21 cellular contexts compared by ENCODE assay signal in genomic region chr7:31935115-31935514, GRCh38.
DNase-seq lines count a peak whose midpoint lies in the region; ATAC-seq, FAIRE-seq and TF ChIP-seq lines count a peak whose summit lies in the region.
"Had no signal": no experiment of that assay in that cellular context is flagged by ENCODE, and none has a peak within 500 bp of the region (broad histone marks: within the 10 kb centered on the region; RNA-seq: fewer than 3 reads in every experiment).

No MANE protein-coding gene starts in this region.

- H3K27me3 ChIP-seq in ACC112 (ENCODE audit: insufficient read depth, low read length) (no peaks in the 10 kb centered on the region), keratinocyte (ENCODE audit: control insufficient read depth, extremely low read depth, insufficient read depth, low read length) (no peaks in the 10 kb centered on the region), HepG2 (ENCODE audit: control insufficient read depth in 1 of 2, insufficient read depth in 2 of 2, low read length in 2 of 2) (no peaks in the 10 kb centered on the region)

- no peak for TF ChIP-seq CTCF in HFFc6 (IDR thresholded peaks at IDR 0.05)
- TF ChIP-seq CTCF in keratinocyte (optimal IDR thresholded peaks at IDR 0.05 in 1 of 3, IDR thresholded peaks at IDR 0.05 in 1 of 3, conservative IDR thresholded peaks at IDR 0.05 in 1 of 3; ENCODE audit: extremely low read depth in 1 of 3, insufficient read depth in 2 of 3, low read length in 3 of 3), result no peak
- TF ChIP-seq CTCF in HepG2 (CRISPR knock-in tag; IDR thresholded peaks at IDR 0.05), result no peak

- TF ChIP-seq RAD21 in HepG2 (CRISPR knock-in tag; IDR thresholded peaks at IDR 0.05), result no peak

- H3K9me3 ChIP-seq in keratinocyte (ENCODE audit: control insufficient read depth, low read depth, low read length) (no peaks in the 10 kb centered on the region), HepG2 (ENCODE audit: low read length) (no peaks in the 10 kb centered on the region)

- no peak overlapping the region for H3K9ac ChIP-seq in keratinocyte (ENCODE audit: control insufficient read depth, extremely low read depth, insufficient read depth, low read length)
- H3K9ac ChIP-seq in HepG2 (ENCODE audit: insufficient read depth, low read depth, low read length), result no peak overlapping the region

- TF ChIP-seq POLR2A in HepG2 (IDR thresholded peaks at IDR 0.05; ENCODE audit: insufficient read depth in 1 of 2, low read depth in 2 of 2, low read length in 2 of 2), result no peak

- no peaks in the 10 kb centered on the region for H3K4me1 Mint-ChIP-seq in HFFc6 (ENCODE audit: low read depth)
- H3K4me1 Mint-ChIP-seq: activated B cell treated with CpG ODN at 0.5 μM for 24 hours, T-helper 17 cell had no signal

- H2AFZ ChIP-seq in ACC112 (ENCODE audit: low read length, unreplicated experiment), result peak overlapping the region; percentile 34
- no peak overlapping the region for H2AFZ ChIP-seq in keratinocyte (ENCODE audit: control insufficient read depth, low read length)
- H2AFZ ChIP-seq in HepG2 (ENCODE audit: low read length), result no peak overlapping the region

- ATAC-seq in HepG2, result no peak
- ATAC-seq: left colon, sciatic nerve, T-helper 17 cell had no signal

- TF ChIP-seq EP300 in HepG2 (IDR thresholded peaks at IDR 0.05; ENCODE audit: low read depth in 2 of 2, low read length in 2 of 2) (no peak), HepG2 (CRISPR knock-in tag; IDR thresholded peaks at IDR 0.05; ENCODE audit: borderline replicate concordance) (no peak)

- DNase-seq in HFFc6 (no peak), SKM-1 treated with dmso at 0.1 percent for 144 hours (lab: John Stamatoyannopoulos, UW; ENCODE audit: unreplicated experiment) (peak; percentile 27), keratinocyte (ENCODE audit: low read depth, low spot score) (no peak), HepG2 (ENCODE audit: low spot score) (no peak), NCI-H526 treated with DMSO at 0.1 percent for 48 hours (lab: John Stamatoyannopoulos, UW) (no peak), HuH-7 (ENCODE audit: low spot score) (no peak), activated T-cell treated with anti-CD3 and anti-CD28 coated beads for 4 hours (no peak)
- DNase-seq: activated B cell treated with CpG ODN at 0.5 μM for 24 hours; activated CD8-positive, alpha-beta memory T cell treated with anti-CD3 and anti-CD28 coated beads for 24 hours; COR-L47; GF-D8; hypothalamus; left colon; NCI-H1092 treated with DMSO at 0.1 percent for 48 hours; NCI-H2107; NCI-H774; stimulated activated CD4-positive, alpha-beta T cell treated with anti-CD3 and anti-CD28 coated beads, Interleukin-2, amount 100 ng/mL, for 24 hours; T-helper 17 cell had no signal

- H3K4me2 ChIP-seq in keratinocyte (ENCODE audit: control insufficient read depth, extremely low read depth, insufficient read depth, low read depth, low read length) (peak overlapping the region; percentile 42), HepG2 (ENCODE audit: low read depth, low read length) (no peak overlapping the region)

- dilution Hi-C loops in keratinocyte (cut with MboI; ENCODE audit: extremely low pct_ligation_motif_present, low sequenced_read_pairs), result no loop called here

- no peaks in the 10 kb centered on the region for H3K27me3 Mint-ChIP-seq in HFFc6 (ENCODE audit: insufficient read depth)
- H3K27me3 Mint-ChIP-seq: activated B cell treated with CpG ODN at 0.5 μM for 24 hours, T-helper 17 cell had no signal

- H3K36me3 Mint-ChIP-seq in HFFc6 (ENCODE audit: low read depth), result no peaks in the 10 kb centered on the region

- no TSS peak for BruUV-seq in HepG2 (replicated peaks; lab: Mats Ljungman, UMichigan)

- no peaks in the 10 kb centered on the region for H3K36me3 ChIP-seq in ACC112 (ENCODE audit: insufficient read depth, low read length)
- H3K36me3 ChIP-seq in keratinocyte (ENCODE audit: control insufficient read depth in 2 of 2, extremely low read depth in 1 of 2, insufficient read depth in 2 of 2, low read length in 2 of 2), result no peaks in the 10 kb centered on the region
- no peaks in the 10 kb centered on the region for H3K36me3 ChIP-seq in HepG2 (replicated peaks in 1 of 2; ENCODE audit: control insufficient read depth in 1 of 2, insufficient read depth in 2 of 2, low read length in 2 of 2)

- no peaks in the 10 kb centered on the region for H3K9me1 ChIP-seq in keratinocyte (ENCODE audit: control insufficient read depth, extremely low read depth, insufficient read depth, low read length)

- no peak overlapping the region for H3K4me3 ChIP-seq in ACC112 (ENCODE audit: low read depth, low read length)
- H3K4me3 ChIP-seq in keratinocyte (ENCODE audit: control insufficient read depth in 2 of 3, extremely low read depth in 1 of 3, insufficient read depth in 2 of 3, low read depth in 1 of 3, low read length in 3 of 3), result no peak overlapping the region
- H3K4me3 ChIP-seq in HepG2 (replicated peaks in 1 of 3; ENCODE audit: insufficient read depth in 1 of 3, low read depth in 2 of 3, low read length in 3 of 3), result no peak overlapping the region

- H3K4me1 ChIP-seq in ACC112 (ENCODE audit: control insufficient read depth, insufficient read depth, low read length, unreplicated experiment) (peaks cover 42% of the 10 kb centered on the region), keratinocyte (ENCODE audit: control insufficient read depth, extremely low read depth, insufficient read depth, low read length) (peaks cover 55% of the 10 kb centered on the region), HepG2 (ENCODE audit: insufficient read depth, low read length) (no peaks in the 10 kb centered on the region)

- H3K27ac ChIP-seq in ACC112 (ENCODE audit: low read depth, low read length) (no peak overlapping the region), keratinocyte (ENCODE audit: control insufficient read depth, insufficient read depth, low read length) (no peak overlapping the region), HepG2 (ENCODE audit: extremely low read length, insufficient read depth, low read length) (no peak overlapping the region)

- H3K79me2 ChIP-seq in ACC112 (ENCODE audit: control insufficient read depth, insufficient read depth, low read length, unreplicated experiment) (no peaks in the 10 kb centered on the region), keratinocyte (ENCODE audit: control insufficient read depth, insufficient read depth, low read length) (peaks cover 2% of the 10 kb centered on the region), HepG2 (ENCODE audit: insufficient read depth, low read length) (no peaks in the 10 kb centered on the region)

- peak; percentile 84 for FAIRE-seq in keratinocyte (lab: Jason Lieb, UNC)
- FAIRE-seq in HepG2 (lab: Jason Lieb, UNC), result no peak
- FAIRE-seq: H1 had no signal

- intact Hi-C loops in HepG2 (cut with micrococcal nuclease; ENCODE audit: unreplicated experiment), result no loop called here

- no peaks in the 10 kb centered on the region for H4K20me1 ChIP-seq in keratinocyte (ENCODE audit: control insufficient read depth, extremely low read depth, insufficient read depth, low read length)
- no peaks in the 10 kb centered on the region for H4K20me1 ChIP-seq in HepG2 (ENCODE audit: insufficient read depth, low read length)

- no peak overlapping the region for H3K4me3 Mint-ChIP-seq in HFFc6
- H3K4me3 Mint-ChIP-seq: activated B cell treated with CpG ODN at 0.5 μM for 24 hours, T-helper 17 cell had no signal

- in situ Hi-C loops in HepG2 (cut with HindIII; ENCODE audit: extremely low pct_ligation_motif_present, low pct_unique_long_range_greater_than_20kb), result no loop called here

- POLR2A ChIA-PET in HepG2 (lab: Yijun Ruan, JAX), result no interaction called here

- H3K9me3 Mint-ChIP-seq in HFFc6, result peaks cover 26% of the 10 kb centered on the region

- 18% methylated on average over 2 of the region's 2 CpGs for WGBS in HepG2 (ENCODE audit: low lambda C conversion rate)

- H3K27ac Mint-ChIP-seq in HFFc6, result peak overlapping the region; percentile 36; the same call in 1 of the 2 replicates
- H3K27ac Mint-ChIP-seq: activated B cell treated with CpG ODN at 0.5 μM for 24 hours, T-helper 17 cell had no signal

- CTCF ChIA-PET in HepG2 (lab: Yijun Ruan, JAX; ENCODE audit: low intra/inter-chr PET ratio, low total read pairs), result no interaction called here

TF ChIP-seq in HepG2, 621 proteins besides CTCF, POLR2A, EP300 and RAD21 (continues in another document):
- no peak for TF ChIP-seq TEF (CRISPR knock-in tag; IDR thresholded peaks at IDR 0.05)
- no peak for TF ChIP-seq IRF2 (CRISPR knock-in tag; IDR thresholded peaks at IDR 0.05)
- no peak for TF ChIP-seq KLF16 (CRISPR knock-in tag; IDR thresholded peaks at IDR 0.05)
- no peak for TF ChIP-seq ETV6 (CRISPR knock-in tag; conservative IDR thresholded peaks at IDR 0.05)
- no peak for TF ChIP-seq ATF7-NPFF (CRISPR knock-in tag; IDR thresholded peaks at IDR 0.05; ENCODE audit: low read depth)
- no peak for TF ChIP-seq USF2 (IDR thresholded peaks at IDR 0.05; ENCODE audit: low read depth, low read length)
- TF ChIP-seq USF2 (CRISPR knock-in tag; IDR thresholded peaks at IDR 0.05; ENCODE audit: borderline replicate concordance), result no peak
- no peak for TF ChIP-seq MIXL1 (CRISPR knock-in tag; IDR thresholded peaks at IDR 0.05)
- TF ChIP-seq BRCA1 (CRISPR knock-in tag; IDR thresholded peaks at IDR 0.05), result no peak
- no peak for TF ChIP-seq ZNF598 (CRISPR knock-in tag; IDR thresholded peaks at IDR 0.05; ENCODE audit: borderline replicate concordance)
- TF ChIP-seq SP140L (CRISPR knock-in tag; IDR thresholded peaks at IDR 0.05; ENCODE audit: borderline replicate concordance), result no peak
